ENCODE assay signal across 1 cellular context in the genomic region with DNA sequence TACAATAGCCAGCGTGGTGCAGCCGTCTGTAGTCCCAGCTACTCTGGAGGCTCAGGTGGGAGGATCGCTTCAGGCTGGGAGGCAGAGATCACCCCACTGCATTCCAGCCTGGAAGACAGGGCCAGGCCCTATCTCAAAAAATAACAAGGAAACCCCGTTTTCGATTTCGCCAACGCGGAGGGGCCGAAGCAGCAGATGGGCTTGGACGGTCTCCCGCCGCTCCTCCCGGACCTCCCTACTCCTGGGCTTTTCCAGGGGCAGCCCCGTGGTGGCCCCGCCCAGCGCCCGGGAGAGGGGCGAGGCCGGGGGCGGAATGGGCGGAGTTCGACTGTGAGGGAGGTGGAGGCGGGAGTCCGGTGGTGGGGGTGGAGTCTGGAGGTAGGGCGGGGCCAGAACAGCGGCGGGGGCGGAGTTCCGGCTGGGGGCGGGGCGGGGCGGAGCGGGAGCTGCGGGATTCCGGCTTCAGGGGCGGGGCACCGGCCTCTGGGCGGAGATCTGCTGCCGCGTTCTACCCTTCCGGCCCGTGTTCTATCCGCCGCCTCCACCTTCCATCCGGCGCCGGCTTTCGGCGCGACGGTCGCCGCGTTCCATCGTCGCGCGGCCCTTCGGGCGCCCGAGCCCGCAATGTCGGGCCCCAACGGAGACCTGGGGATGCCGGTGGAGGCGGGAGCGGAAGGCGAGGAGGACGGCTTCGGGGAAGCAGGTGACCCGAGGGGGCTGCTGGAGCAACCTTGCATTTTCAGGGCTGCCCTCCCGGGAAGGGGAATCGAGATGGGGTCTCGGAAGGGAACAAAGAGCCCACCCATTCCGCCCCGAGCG.
TF ChIP-seq lines count a peak whose summit lies in the region.

A gene with protein sequence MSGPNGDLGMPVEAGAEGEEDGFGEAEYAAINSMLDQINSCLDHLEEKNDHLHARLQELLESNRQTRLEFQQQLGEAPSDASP (plus strand): TSS at position 482 of the 819 bp plus-strand sequence. CDS start 143 bp downstream, at position 625.

TF ChIP-seq in GM12878, 131 proteins besides CTCF, POLR2A, EP300 and RAD21 (continued from another document):
- TF ChIP-seq, protein P1, sequence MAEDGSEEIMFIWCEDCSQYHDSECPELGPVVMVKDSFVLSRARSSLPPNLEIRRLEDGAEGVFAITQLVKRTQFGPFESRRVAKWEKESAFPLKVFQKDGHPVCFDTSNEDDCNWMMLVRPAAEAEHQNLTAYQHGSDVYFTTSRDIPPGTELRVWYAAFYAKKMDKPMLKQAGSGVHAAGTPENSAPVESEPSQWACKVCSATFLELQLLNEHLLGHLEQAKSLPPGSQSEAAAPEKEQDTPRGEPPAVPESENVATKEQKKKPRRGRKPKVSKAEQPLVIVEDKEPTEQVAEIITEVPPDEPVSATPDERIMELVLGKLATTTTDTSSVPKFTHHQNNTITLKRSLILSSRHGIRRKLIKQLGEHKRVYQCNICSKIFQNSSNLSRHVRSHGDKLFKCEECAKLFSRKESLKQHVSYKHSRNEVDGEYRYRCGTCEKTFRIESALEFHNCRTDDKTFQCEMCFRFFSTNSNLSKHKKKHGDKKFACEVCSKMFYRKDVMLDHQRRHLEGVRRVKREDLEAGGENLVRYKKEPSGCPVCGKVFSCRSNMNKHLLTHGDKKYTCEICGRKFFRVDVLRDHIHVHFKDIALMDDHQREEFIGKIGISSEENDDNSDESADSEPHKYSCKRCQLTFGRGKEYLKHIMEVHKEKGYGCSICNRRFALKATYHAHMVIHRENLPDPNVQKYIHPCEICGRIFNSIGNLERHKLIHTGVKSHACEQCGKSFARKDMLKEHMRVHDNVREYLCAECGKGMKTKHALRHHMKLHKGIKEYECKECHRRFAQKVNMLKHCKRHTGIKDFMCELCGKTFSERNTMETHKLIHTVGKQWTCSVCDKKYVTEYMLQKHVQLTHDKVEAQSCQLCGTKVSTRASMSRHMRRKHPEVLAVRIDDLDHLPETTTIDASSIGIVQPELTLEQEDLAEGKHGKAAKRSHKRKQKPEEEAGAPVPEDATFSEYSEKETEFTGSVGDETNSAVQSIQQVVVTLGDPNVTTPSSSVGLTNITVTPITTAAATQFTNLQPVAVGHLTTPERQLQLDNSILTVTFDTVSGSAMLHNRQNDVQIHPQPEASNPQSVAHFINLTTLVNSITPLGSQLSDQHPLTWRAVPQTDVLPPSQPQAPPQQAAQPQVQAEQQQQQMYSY (CRISPR knock-in tag; IDR thresholded peaks at IDR 0.05), result no peak
- TF ChIP-seq SP1 (IDR thresholded peaks at IDR 0.05; ENCODE audit: low read depth, low read length), result peak; percentile 42
- no peak for TF ChIP-seq FOS (IDR thresholded peaks at IDR 0.05; ENCODE audit: borderline replicate concordance, extremely low read depth, insufficient read length)
- no peak for TF ChIP-seq ZNF274 (IDR thresholded peaks at IDR 0.05; ENCODE audit: insufficient read depth, insufficient read length)
- TF ChIP-seq SREBF1 (IDR thresholded peaks at IDR 0.05; ENCODE audit: low read length), result no peak
- TF ChIP-seq MEF2A (IDR thresholded peaks at IDR 0.05; ENCODE audit: insufficient read depth, low read depth, low read length), result no peak
- no peak for TF ChIP-seq SMAD5 (IDR thresholded peaks at IDR 0.05; ENCODE audit: low read depth)
- TF ChIP-seq RBBP5 (conservative IDR thresholded peaks at IDR 0.05), result no peak
- TF ChIP-seq IKZF1 (conservative IDR thresholded peaks at IDR 0.05), result peak; percentile 91
- peak; percentile 69; the same call in 1 of the 2 replicates for TF ChIP-seq TAF1 (IDR thresholded peaks at IDR 0.05; ENCODE audit: borderline replicate concordance, low read depth, low read length)
- TF ChIP-seq, protein P2, sequence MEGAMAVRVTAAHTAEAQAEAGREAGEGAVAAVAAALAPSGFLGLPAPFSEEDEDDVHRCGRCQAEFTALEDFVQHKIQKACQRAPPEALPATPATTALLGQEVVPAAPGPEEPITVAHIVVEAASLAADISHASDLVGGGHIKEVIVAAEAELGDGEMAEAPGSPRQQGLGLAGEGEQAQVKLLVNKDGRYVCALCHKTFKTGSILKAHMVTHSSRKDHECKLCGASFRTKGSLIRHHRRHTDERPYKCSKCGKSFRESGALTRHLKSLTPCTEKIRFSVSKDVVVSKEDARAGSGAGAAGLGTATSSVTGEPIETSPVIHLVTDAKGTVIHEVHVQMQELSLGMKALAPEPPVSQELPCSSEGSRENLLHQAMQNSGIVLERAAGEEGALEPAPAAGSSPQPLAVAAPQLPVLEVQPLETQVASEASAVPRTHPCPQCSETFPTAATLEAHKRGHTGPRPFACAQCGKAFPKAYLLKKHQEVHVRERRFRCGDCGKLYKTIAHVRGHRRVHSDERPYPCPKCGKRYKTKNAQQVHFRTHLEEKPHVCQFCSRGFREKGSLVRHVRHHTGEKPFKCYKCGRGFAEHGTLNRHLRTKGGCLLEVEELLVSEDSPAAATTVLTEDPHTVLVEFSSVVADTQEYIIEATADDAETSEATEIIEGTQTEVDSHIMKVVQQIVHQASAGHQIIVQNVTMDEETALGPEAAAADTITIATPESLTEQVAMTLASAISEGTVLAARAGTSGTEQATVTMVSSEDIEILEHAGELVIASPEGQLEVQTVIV (IDR thresholded peaks at IDR 0.05; ENCODE audit: borderline replicate concordance, partially characterized antibody), result no peak
- TF ChIP-seq POLR2AphosphoS2 (IDR thresholded peaks at IDR 0.05; ENCODE audit: low read depth, low read length), result peak; percentile 78
- TF ChIP-seq, protein P3, sequence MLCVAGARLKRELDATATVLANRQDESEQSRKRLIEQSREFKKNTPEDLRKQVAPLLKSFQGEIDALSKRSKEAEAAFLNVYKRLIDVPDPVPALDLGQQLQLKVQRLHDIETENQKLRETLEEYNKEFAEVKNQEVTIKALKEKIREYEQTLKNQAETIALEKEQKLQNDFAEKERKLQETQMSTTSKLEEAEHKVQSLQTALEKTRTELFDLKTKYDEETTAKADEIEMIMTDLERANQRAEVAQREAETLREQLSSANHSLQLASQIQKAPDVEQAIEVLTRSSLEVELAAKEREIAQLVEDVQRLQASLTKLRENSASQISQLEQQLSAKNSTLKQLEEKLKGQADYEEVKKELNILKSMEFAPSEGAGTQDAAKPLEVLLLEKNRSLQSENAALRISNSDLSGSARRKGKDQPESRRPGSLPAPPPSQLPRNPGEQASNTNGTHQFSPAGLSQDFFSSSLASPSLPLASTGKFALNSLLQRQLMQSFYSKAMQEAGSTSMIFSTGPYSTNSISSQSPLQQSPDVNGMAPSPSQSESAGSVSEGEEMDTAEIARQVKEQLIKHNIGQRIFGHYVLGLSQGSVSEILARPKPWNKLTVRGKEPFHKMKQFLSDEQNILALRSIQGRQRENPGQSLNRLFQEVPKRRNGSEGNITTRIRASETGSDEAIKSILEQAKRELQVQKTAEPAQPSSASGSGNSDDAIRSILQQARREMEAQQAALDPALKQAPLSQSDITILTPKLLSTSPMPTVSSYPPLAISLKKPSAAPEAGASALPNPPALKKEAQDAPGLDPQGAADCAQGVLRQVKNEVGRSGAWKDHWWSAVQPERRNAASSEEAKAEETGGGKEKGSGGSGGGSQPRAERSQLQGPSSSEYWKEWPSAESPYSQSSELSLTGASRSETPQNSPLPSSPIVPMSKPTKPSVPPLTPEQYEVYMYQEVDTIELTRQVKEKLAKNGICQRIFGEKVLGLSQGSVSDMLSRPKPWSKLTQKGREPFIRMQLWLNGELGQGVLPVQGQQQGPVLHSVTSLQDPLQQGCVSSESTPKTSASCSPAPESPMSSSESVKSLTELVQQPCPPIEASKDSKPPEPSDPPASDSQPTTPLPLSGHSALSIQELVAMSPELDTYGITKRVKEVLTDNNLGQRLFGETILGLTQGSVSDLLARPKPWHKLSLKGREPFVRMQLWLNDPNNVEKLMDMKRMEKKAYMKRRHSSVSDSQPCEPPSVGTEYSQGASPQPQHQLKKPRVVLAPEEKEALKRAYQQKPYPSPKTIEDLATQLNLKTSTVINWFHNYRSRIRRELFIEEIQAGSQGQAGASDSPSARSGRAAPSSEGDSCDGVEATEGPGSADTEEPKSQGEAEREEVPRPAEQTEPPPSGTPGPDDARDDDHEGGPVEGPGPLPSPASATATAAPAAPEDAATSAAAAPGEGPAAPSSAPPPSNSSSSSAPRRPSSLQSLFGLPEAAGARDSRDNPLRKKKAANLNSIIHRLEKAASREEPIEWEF (IDR thresholded peaks at IDR 0.05; ENCODE audit: insufficient replicate concordance, low read depth, low read length), result no peak
